Comparison of ENCODE assay signal across 36 cellular contexts in genomic region chr11:28900427-28900826, GRCh38.
"Had no signal": no experiment of that assay in that cellular context is flagged by ENCODE, and none has a peak within 500 bp of the region (broad histone marks: within the 10 kb centered on the region; RNA-seq: fewer than 3 reads in every experiment).

No MANE protein-coding gene starts in this region.

- H3K4me1 ChIP-seq: adrenal gland, body of pancreas, esophagus squamous epithelium, heart left ventricle had no signal

- H3K4me3 ChIP-seq: adrenal gland, body of pancreas, esophagus squamous epithelium, heart left ventricle had no signal

- H3K36me3 Mint-ChIP-seq: activated CD4-positive, alpha-beta memory T cell treated with anti-CD3 and anti-CD28 coated beads for 36 hours; activated CD8-positive, alpha-beta memory T cell treated with anti-CD3 and anti-CD28 coated beads, Interleukin-2, amount 10 ng/mL, durations not matched to agents 7 days and 5 days; activated naive CD4-positive, alpha-beta T cell treated with anti-CD3 and anti-CD28 coated beads, Interleukin-2, amount 50 U/mL, for 24 hours; activated naive CD8-positive, alpha-beta T cell treated with anti-CD3 and anti-CD28 coated beads for 36 hours; T-cell had no signal

- H3K9me3 ChIP-seq: adrenal gland, body of pancreas, esophagus squamous epithelium had no signal

- DNase-seq: activated CD4-positive, alpha-beta memory T cell treated with anti-CD3 and anti-CD28 coated beads for 36 hours; activated CD4-positive, alpha-beta T cell treated with anti-CD3 and anti-CD28 coated beads for 36 hours; activated CD4-positive, alpha-beta T cell treated with anti-CD3 and anti-CD28 coated beads, Interleukin-2, amount 10 ng/mL, durations not matched to agents 24 days and 14 days; activated CD4-positive, CD25-positive, alpha-beta regulatory T cell; activated CD4-positive, CD25-positive, alpha-beta regulatory T cell treated with anti-CD3 and anti-CD28 coated beads, Interleukin-2, amount 50 U/mL, for 72 hours; activated CD8-positive, alpha-beta memory T cell treated with anti-CD3 and anti-CD28 coated beads, Interleukin-2, amount 10 ng/mL, durations not matched to agents 7 days and 5 days; activated CD8-positive, alpha-beta memory T cell treated with anti-CD3 and anti-CD28 coated beads, Interleukin-2, amount 50 U/mL, for 4 hours; activated CD8-positive, alpha-beta T cell treated with anti-CD3 and anti-CD28 coated beads, Interleukin-2, amount 10 ng/mL, durations not matched to agents 7 days and 5 days; activated effector memory CD4-positive, alpha-beta T cell treated with anti-CD3 and anti-CD28 coated beads, Interleukin-2, amount 50 U/mL, for 16 hours; activated naive CD4-positive, alpha-beta T cell treated with anti-CD3 and anti-CD28 coated beads for 36 hours; activated naive CD8-positive, alpha-beta T cell treated with anti-CD3 and anti-CD28 coated beads for 36 hours; activated naive CD8-positive, alpha-beta T cell treated with anti-CD3 and anti-CD28 coated beads, Interleukin-2, amount 50 U/mL, for 24 hours; activated T-cell treated with anti-CD3 and anti-CD28 coated beads, Interleukin-2, amount 50 U/mL, for 1 hour; activated T-cell treated with anti-CD3 and anti-CD28 coated beads, Interleukin-2, amount 50 U/mL, for 48 hours; adrenal gland; aorta; body of pancreas; cortex of kidney; dermis blood vessel endothelial cell; effector CD4-positive, alpha-beta T cell; effector memory CD8-positive, alpha-beta T cell; esophagus squamous epithelium; glutamatergic neuron; heart left ventricle; SW 1271; T-cell; T1000; WERI-Rb-1 had no signal

- H3K27ac Mint-ChIP-seq: activated CD4-positive, alpha-beta memory T cell treated with anti-CD3 and anti-CD28 coated beads for 36 hours; activated CD4-positive, alpha-beta T cell treated with anti-CD3 and anti-CD28 coated beads for 36 hours; activated CD4-positive, alpha-beta T cell treated with anti-CD3 and anti-CD28 coated beads, Interleukin-2, amount 10 ng/mL, durations not matched to agents 24 days and 14 days; activated CD8-positive, alpha-beta memory T cell treated with anti-CD3 and anti-CD28 coated beads, Interleukin-2, amount 10 ng/mL, durations not matched to agents 7 days and 5 days; activated CD8-positive, alpha-beta T cell treated with anti-CD3 and anti-CD28 coated beads, Interleukin-2, amount 10 ng/mL, durations not matched to agents 7 days and 5 days; activated naive CD4-positive, alpha-beta T cell treated with anti-CD3 and anti-CD28 coated beads for 36 hours; activated naive CD4-positive, alpha-beta T cell treated with anti-CD3 and anti-CD28 coated beads, Interleukin-2, amount 50 U/mL, for 24 hours; activated naive CD8-positive, alpha-beta T cell treated with anti-CD3 and anti-CD28 coated beads for 36 hours; activated naive CD8-positive, alpha-beta T cell treated with anti-CD3 and anti-CD28 coated beads, Interleukin-2, amount 50 U/mL, for 24 hours; activated T-helper 1 cell treated with anti-CD3 and anti-CD28 coated beads, Interleukin-12 subunit alpha, Interleukin-12 subunit beta, Interleukin-2, Interleukin-4 antibody, amounts not matched to agents 30 ng/mL and 10 ng/mL and 1 ng/mL, durations not matched to agents 14 hours and 24 hours and 36 hours; activated T-helper 2 cell treated with anti-CD3 and anti-CD28 coated beads, Interferon-gamma antibody, Interleukin-2, Interleukin-4, amounts not matched to agents 10 μg/mL and 5 μg/mL and 100 μg/mL, durations not matched to agents 14 hours and 24 hours and 36 hours; effector memory CD8-positive, alpha-beta T cell; T-cell; T-helper 1 cell treated with Interleukin-12 subunit alpha and Interleukin-12 subunit beta and Interleukin-4 antibody, amounts not matched to agents 30 μg/mL and 1 μg/mL, for 36 hours; T-helper 2 cell treated with Interferon-gamma antibody and Interleukin-4, amounts not matched to agents 5 μg/mL and 100 μg/mL, for 36 hours had no signal

- H3K36me3 ChIP-seq: adrenal gland, esophagus squamous epithelium, heart left ventricle, WERI-Rb-1 had no signal

- H3K4me3 Mint-ChIP-seq: activated CD4-positive, alpha-beta memory T cell treated with anti-CD3 and anti-CD28 coated beads for 36 hours; activated CD4-positive, alpha-beta T cell treated with anti-CD3 and anti-CD28 coated beads for 36 hours; activated CD4-positive, alpha-beta T cell treated with anti-CD3 and anti-CD28 coated beads, Interleukin-2, amount 10 ng/mL, durations not matched to agents 24 days and 14 days; activated CD8-positive, alpha-beta memory T cell treated with anti-CD3 and anti-CD28 coated beads, Interleukin-2, amount 10 ng/mL, durations not matched to agents 7 days and 5 days; activated CD8-positive, alpha-beta T cell treated with anti-CD3 and anti-CD28 coated beads, Interleukin-2, amount 10 ng/mL, durations not matched to agents 7 days and 5 days; activated naive CD4-positive, alpha-beta T cell treated with anti-CD3 and anti-CD28 coated beads for 36 hours; activated naive CD4-positive, alpha-beta T cell treated with anti-CD3 and anti-CD28 coated beads, Interleukin-2, amount 50 U/mL, for 24 hours; activated naive CD8-positive, alpha-beta T cell treated with anti-CD3 and anti-CD28 coated beads for 36 hours; activated naive CD8-positive, alpha-beta T cell treated with anti-CD3 and anti-CD28 coated beads, Interleukin-2, amount 50 U/mL, for 24 hours; activated T-helper 1 cell treated with anti-CD3 and anti-CD28 coated beads, Interleukin-12 subunit alpha, Interleukin-12 subunit beta, Interleukin-2, Interleukin-4 antibody, amounts not matched to agents 30 ng/mL and 10 ng/mL and 1 ng/mL, durations not matched to agents 14 hours and 24 hours and 36 hours; central memory CD8-positive, alpha-beta T cell; effector memory CD8-positive, alpha-beta T cell; T-cell; T-helper 1 cell treated with Interleukin-12 subunit alpha and Interleukin-12 subunit beta and Interleukin-4 antibody, amounts not matched to agents 30 μg/mL and 1 μg/mL, for 36 hours; T-helper 2 cell treated with Interferon-gamma antibody and Interleukin-4, amounts not matched to agents 5 μg/mL and 100 μg/mL, for 36 hours had no signal

- H3K27ac ChIP-seq: adrenal gland, body of pancreas, epithelial cell of prostate, esophagus squamous epithelium, heart left ventricle, WERI-Rb-1 had no signal

- FAIRE-seq: colon had no signal

- ATAC-seq: activated CD4-positive, alpha-beta T cell treated with anti-CD3 and anti-CD28 coated beads for 36 hours; activated CD8-positive, alpha-beta memory T cell treated with anti-CD3 and anti-CD28 coated beads, Interleukin-2, amount 10 ng/mL, durations not matched to agents 7 days and 5 days; activated CD8-positive, alpha-beta T cell treated with anti-CD3 and anti-CD28 coated beads, Interleukin-2, amount 10 ng/mL, durations not matched to agents 7 days and 5 days; activated naive CD8-positive, alpha-beta T cell treated with anti-CD3 and anti-CD28 coated beads, Interleukin-2, amount 50 U/mL, for 24 hours; body of pancreas; effector memory CD8-positive, alpha-beta T cell; heart left ventricle; T-cell had no signal

- H3K27me3 ChIP-seq: adrenal gland, body of pancreas, esophagus squamous epithelium, heart left ventricle had no signal

- H3K4me1 Mint-ChIP-seq: activated CD4-positive, alpha-beta T cell treated with anti-CD3 and anti-CD28 coated beads for 36 hours; activated CD4-positive, alpha-beta T cell treated with anti-CD3 and anti-CD28 coated beads, Interleukin-2, amount 10 ng/mL, durations not matched to agents 24 days and 14 days; activated CD8-positive, alpha-beta memory T cell treated with anti-CD3 and anti-CD28 coated beads, Interleukin-2, amount 10 ng/mL, durations not matched to agents 7 days and 5 days; activated naive CD4-positive, alpha-beta T cell treated with anti-CD3 and anti-CD28 coated beads, Interleukin-2, amount 50 U/mL, for 24 hours; activated naive CD8-positive, alpha-beta T cell treated with anti-CD3 and anti-CD28 coated beads for 36 hours; activated naive CD8-positive, alpha-beta T cell treated with anti-CD3 and anti-CD28 coated beads, Interleukin-2, amount 50 U/mL, for 24 hours; central memory CD8-positive, alpha-beta T cell; T-cell had no signal

- H3K27me3 Mint-ChIP-seq: activated CD4-positive, alpha-beta memory T cell treated with anti-CD3 and anti-CD28 coated beads for 36 hours; activated CD4-positive, alpha-beta T cell treated with anti-CD3 and anti-CD28 coated beads for 36 hours; activated CD4-positive, alpha-beta T cell treated with anti-CD3 and anti-CD28 coated beads, Interleukin-2, amount 10 ng/mL, durations not matched to agents 24 days and 14 days; activated CD8-positive, alpha-beta memory T cell treated with anti-CD3 and anti-CD28 coated beads, Interleukin-2, amount 10 ng/mL, durations not matched to agents 7 days and 5 days; activated naive CD4-positive, alpha-beta T cell treated with anti-CD3 and anti-CD28 coated beads, Interleukin-2, amount 50 U/mL, for 24 hours; activated naive CD8-positive, alpha-beta T cell treated with anti-CD3 and anti-CD28 coated beads for 36 hours; activated naive CD8-positive, alpha-beta T cell treated with anti-CD3 and anti-CD28 coated beads, Interleukin-2, amount 50 U/mL, for 24 hours; central memory CD8-positive, alpha-beta T cell; effector memory CD8-positive, alpha-beta T cell; T-cell had no signal
